Comparison of ENCODE assay signal across 21 cellular contexts in the genomic region with DNA sequence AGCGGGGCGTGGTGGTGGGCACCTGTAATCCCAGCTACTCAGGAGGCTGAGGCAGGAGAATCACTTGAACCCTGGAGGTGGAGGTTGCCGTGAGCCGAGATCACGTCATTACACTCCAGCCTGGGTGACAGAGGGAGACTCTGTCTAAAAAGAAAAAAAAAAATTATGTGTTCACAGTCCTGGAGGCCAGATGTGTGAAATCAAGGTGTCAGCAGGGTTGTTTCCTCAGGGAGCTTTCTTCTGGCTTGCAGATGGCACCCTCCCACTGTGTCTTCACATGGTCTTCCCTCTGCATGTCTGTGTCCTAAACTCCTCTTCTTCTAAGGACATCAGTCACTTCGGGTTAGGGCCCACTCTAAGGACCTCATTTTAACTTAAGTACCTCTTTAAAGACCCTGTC. TPM values are rescaled to one million over a fixed set of nuclear protein-coding genes. Genes with fewer than 3 reads are reported as not detected.
A peak's percentile ranks its signal among the peaks of the same experiment; 100 is the strongest.
DNase-seq lines count a peak whose midpoint lies in the region; ATAC-seq, FAIRE-seq and TF ChIP-seq lines count a peak whose summit lies in the region.
"Had no signal": no experiment of that assay in that cellular context is flagged by ENCODE, and none has a peak within 500 bp of the region (broad histone marks: within the 10 kb centered on the region; RNA-seq: fewer than 3 reads in every experiment).

No MANE protein-coding gene starts in this region.

- no peak for FAIRE-seq in A549 (lab: Jason Lieb, UNC)
- FAIRE-seq: GM12891 had no signal

- H3K36me3 Mint-ChIP-seq in dendritic cell treated with granulocyte-macrophage colony-stimulating factor and Interleukin-4, amounts not matched to agents 40 ng/mL and 50 ng/mL, for 4 days (ENCODE audit: low read depth) = no peaks in the 10 kb centered on the region
- H3K36me3 Mint-ChIP-seq: CD4-positive, CD25-positive, alpha-beta regulatory T cell had no signal

- no peak overlapping the region for H3K23ac ChIP-seq in IMR-90 (ENCODE audit: low read depth, low read length)

- no peak overlapping the region for H3K4me3 Mint-ChIP-seq in dendritic cell treated with granulocyte-macrophage colony-stimulating factor and Interleukin-4, amounts not matched to agents 40 ng/mL and 50 ng/mL, for 4 days
- H3K4me3 Mint-ChIP-seq: CD4-positive, CD25-positive, alpha-beta regulatory T cell; GM23338 had no signal

- ATAC-seq in A549 (no peak), IMR-90 (ENCODE audit: low read depth) (no peak), SK-N-SH treated with all-trans-retinoic acid at 6 μM for 48 hours (no peak)
- ATAC-seq: GM23338 had no signal

- no peak for TF ChIP-seq EP300 in A549 (IDR thresholded peaks at IDR 0.05)

- no peak overlapping the region for H3K56ac ChIP-seq in IMR-90 (ENCODE audit: extremely low read depth, insufficient read depth, low read length)

- H3K9ac ChIP-seq in IMR-90 (ENCODE audit: low read depth, low read length) (no peak overlapping the region), colonic mucosa (ENCODE audit: low read depth in 2 of 2, low read length in 2 of 2) (no peak overlapping the region)
- H3K9ac ChIP-seq: KMS-11 had no signal

- H3K4me1 ChIP-seq in A549 (peaks cover 48% of the 10 kb centered on the region), IMR-90 (ENCODE audit: control insufficient read depth, insufficient read depth, low read length) (peaks cover 6% of the 10 kb centered on the region), colonic mucosa (no peaks in the 10 kb centered on the region)
- H3K4me1 ChIP-seq: Peyer's patch had no signal

- TF ChIP-seq POLR2A in A549 (IDR thresholded peaks at IDR 0.05; ENCODE audit: low read length) (no peak), IMR-90 (IDR thresholded peaks at IDR 0.05; ENCODE audit: low read depth, low read length) (no peak)

- H3K9me3 ChIP-seq in A549 (no peaks in the 10 kb centered on the region), IMR-90 (ENCODE audit: control insufficient read depth, insufficient read depth, low read length) (no peaks in the 10 kb centered on the region), colonic mucosa (no peaks in the 10 kb centered on the region)
- H3K9me3 ChIP-seq: HAP-1, Peyer's patch had no signal

- 85% methylated on average over 6 of the region's 6 CpGs for whole genome bisulfite sequencing in A549 (ENCODE audit: missing lambda C conversion rate)
- WGBS in IMR-90 (ENCODE audit: extremely low coverage in 2 of 2, insufficient read length in 1 of 2), 2 experiments = 83% methylated on average over 2 of the region's 6 CpGs; no CpG with 5 or more reads in 1 of the 2 experiments

- H4K91ac ChIP-seq in IMR-90 (ENCODE audit: insufficient read depth, low read depth, low read length) = no peak overlapping the region

- in situ Hi-C loops in IMR-90 (cut with MboI; ENCODE audit: low sequenced_read_pairs) = no loop called here
- in situ Hi-C loops in brain microvascular endothelial cell (cut with HindIII; ENCODE audit: low pct_ligation_motif_present, low sequenced_read_pairs) = no loop called here

- H2BK120ac ChIP-seq in IMR-90 (ENCODE audit: low read depth, low read length) = no peak overlapping the region

- no peak overlapping the region for H3K14ac ChIP-seq in IMR-90 (replicated peaks; ENCODE audit: low read depth, low read length)

- no peak overlapping the region for H3K4ac ChIP-seq in IMR-90 (ENCODE audit: low read depth, low read length)

- H3K27me3 Mint-ChIP-seq in dendritic cell treated with granulocyte-macrophage colony-stimulating factor and Interleukin-4, amounts not matched to agents 40 ng/mL and 50 ng/mL, for 4 days = no peaks in the 10 kb centered on the region

- H3K27me3 ChIP-seq in IMR-90 (ENCODE audit: control insufficient read depth, insufficient read depth, low read length) (no peaks in the 10 kb centered on the region), brain microvascular endothelial cell (replicated peaks) (no peaks in the 10 kb centered on the region), colonic mucosa (no peaks in the 10 kb centered on the region)
- H3K27me3 ChIP-seq: Peyer's patch had no signal

- no peak overlapping the region for H2AK9ac ChIP-seq in IMR-90 (replicated peaks; ENCODE audit: low read depth, low read length, poor library complexity)

- H3K36me3 ChIP-seq in IMR-90 (ENCODE audit: control insufficient read depth, insufficient read depth, low read length) (no peaks in the 10 kb centered on the region), brain microvascular endothelial cell (replicated peaks) (no peaks in the 10 kb centered on the region), colonic mucosa (no peaks in the 10 kb centered on the region)
- H3K36me3 ChIP-seq: HAP-1, Peyer's patch had no signal

- no peaks in the 10 kb centered on the region for H3K9me1 ChIP-seq in IMR-90 (ENCODE audit: insufficient read depth, low read length)

- POLR2A ChIA-PET in A549 (lab: Yijun Ruan, JAX) = no interaction called here
- POLR2A ChIA-PET in IMR-90 (lab: Charles Lee; ENCODE audit: unreplicated experiment) = no interaction called here

- H3K9me3 Mint-ChIP-seq in dendritic cell treated with granulocyte-macrophage colony-stimulating factor and Interleukin-4, amounts not matched to agents 40 ng/mL and 50 ng/mL, for 4 days = no peaks in the 10 kb centered on the region
- H3K9me3 Mint-ChIP-seq: GM23338 had no signal

- TF ChIP-seq RAD21 in A549 (conservative IDR thresholded peaks at IDR 0.05 in 1 of 2, IDR thresholded peaks at IDR 0.05 in 1 of 2) (no peak), IMR-90 (IDR thresholded peaks at IDR 0.05; ENCODE audit: low read length) (no peak)

- H2AK5ac ChIP-seq in IMR-90 (ENCODE audit: low read depth, low read length) = 0 out of 2 replicates have a peak overlapping the region, but pooled peaks have one; percentile 54

- H4K5ac ChIP-seq in IMR-90 (ENCODE audit: low read depth, low read length) = no peak overlapping the region

- no peak overlapping the region for H2BK20ac ChIP-seq in IMR-90 (ENCODE audit: low read depth, low read length)

- peaks cover 29% of the 10 kb centered on the region for H3K4me1 Mint-ChIP-seq in dendritic cell treated with granulocyte-macrophage colony-stimulating factor and Interleukin-4, amounts not matched to agents 40 ng/mL and 50 ng/mL, for 4 days (ENCODE audit: low read depth)
- H3K4me1 Mint-ChIP-seq: CD4-positive, CD25-positive, alpha-beta regulatory T cell had no signal

- no peak overlapping the region for H2BK5ac ChIP-seq in IMR-90 (ENCODE audit: low read depth, low read length, poor library complexity, severe bottlenecking)

- H3K27ac ChIP-seq in A549 (peak overlapping the region; percentile 53 to 78; a peak in 5 of 6 replicates), IMR-90 (ENCODE audit: insufficient read depth, low read length) (no peak overlapping the region), brain microvascular endothelial cell (no peak overlapping the region), colonic mucosa (no peak overlapping the region)
- H3K27ac ChIP-seq: KMS-11, Peyer's patch had no signal

- DNase-seq in NCI-H2171 treated with DMSO at 0.1 percent for 48 hours (lab: John Stamatoyannopoulos, UW) (peak; percentile 35), NCI-H2171 (lab: John Stamatoyannopoulos, UW) (no peak), A549 (ENCODE audit: low read depth in 1 of 2, low spot score in 1 of 2) (no peak), IMR-90 (no peak), brain microvascular endothelial cell (no peak), colonic mucosa (no peak)
- DNase-seq: 8988T; CD4-positive, CD25-positive, alpha-beta regulatory T cell; COR-L47; DND-41; NCI-H1105 treated with DMSO at 0.1 percent for 48 hours; NCI-H2081; NCI-H446 treated with DMSO at 0.1 percent for 48 hours; Peyer's patch; SW 1271 had no signal

- H3K27ac Mint-ChIP-seq in dendritic cell treated with granulocyte-macrophage colony-stimulating factor and Interleukin-4, amounts not matched to agents 40 ng/mL and 50 ng/mL, for 4 days = peak overlapping the region; percentile 33
- H3K27ac Mint-ChIP-seq: CD4-positive, CD25-positive, alpha-beta regulatory T cell; GM23338 had no signal

- H3K4me3 ChIP-seq in A549 (no peak overlapping the region), IMR-90 (ENCODE audit: insufficient read depth, low read depth, low read length) (no peak overlapping the region), brain microvascular endothelial cell (ENCODE audit: low read depth, low read length) (no peak overlapping the region), colonic mucosa (no peak overlapping the region)
- H3K4me3 ChIP-seq: GM23338, HAP-1, Peyer's patch had no signal

- H3K4me2 ChIP-seq in A549 = peak overlapping the region; percentile 58
- no peak overlapping the region for H3K4me2 ChIP-seq in IMR-90 (ENCODE audit: low read depth, low read length)
- H3K4me2 ChIP-seq: GM23338, KMS-11 had no signal

- no peak overlapping the region; the same call in 2 of the 3 replicates for H2BK15ac ChIP-seq in IMR-90 (ENCODE audit: low read depth, low read length)

- CTCF ChIA-PET in A549 (lab: Yijun Ruan, JAX) = no interaction called here
- CTCF ChIA-PET in IMR-90 (lab: Yijun Ruan, JAX) = interaction anchor here (0.6 to 1.0 kb wide), 2 partner anchors 12 to 87 kb away, joined by 3 to 10 read pairs; no protein-coding TSS in a partner anchor

- dilution Hi-C loops in IMR-90 (cut with HindIII; ENCODE audit: low sequenced_read_pairs, unreplicated experiment) = no loop called here

- H2AFZ ChIP-seq in IMR-90 (replicated peaks; ENCODE audit: low read length, poor library complexity) = no peak overlapping the region
- H2AFZ ChIP-seq: GM23338 had no signal

- intact Hi-C loops in IMR-90 (cut with micrococcal nuclease) (no loop called here), colonic mucosa (cut with DNase I) (no loop called here)
- intact Hi-C loops in dendritic cell treated with granulocyte-macrophage colony-stimulating factor and Interleukin-4, amounts not matched to agents 40 ng/mL and 50 ng/mL, for 4 days (cut with micrococcal nuclease) = loop anchor here (5.0 to 10.0 kb wide), 2 partner anchors 58 to 545 kb away; a partner anchor contains a TSS

- H4K8ac ChIP-seq in IMR-90 (ENCODE audit: low read depth in 2 of 2, low read length in 2 of 2) = no peak overlapping the region

- TF ChIP-seq CTCF in A549 (IDR thresholded peaks at IDR 0.05) = no peak
- no peak for TF ChIP-seq CTCF in IMR-90 (conservative IDR thresholded peaks at IDR 0.05; ENCODE audit: low read depth, low read length)
- TF ChIP-seq CTCF in brain microvascular endothelial cell (IDR thresholded peaks at IDR 0.05; ENCODE audit: low read depth, low read length, missing control alignments) = no peak
- no peak for TF ChIP-seq CTCF in colonic mucosa (IDR thresholded peaks at IDR 0.05)

- no peaks in the 10 kb centered on the region for H4K20me1 ChIP-seq in IMR-90 (ENCODE audit: insufficient read depth, low read length)

- no peak overlapping the region for H3K18ac ChIP-seq in IMR-90 (ENCODE audit: low read depth, low read length)

- no TSS peak for BruUV-seq in IMR-90 (replicated peaks; lab: Mats Ljungman, UMichigan)

- H3K79me1 ChIP-seq in IMR-90 (ENCODE audit: low read depth in 1 of 2, low read length in 2 of 2) = no peaks in the 10 kb centered on the region

RNA-seq across cellular contexts. Expression of a gene that starts 56.2 kb away (rescaled TPM):
- polyA plus RNA-seq in A549 (2011; rRNA removed) = 171 and 198 TPM in 2 replicates
- 59.9 and 61.9 TPM in 2 replicates for polyA plus RNA-seq in A549 (2012; cell fraction: cytosol; rRNA removed)
- 22.3 and 29.9 TPM in 2 replicates for polyA plus RNA-seq in A549 (2012; cell fraction: nucleus; rRNA removed)
- 151 to 156 TPM (median 151 TPM) in 3 replicates for polyA plus RNA-seq in A549 (2017; fragmentation: RNase III; extraction: RNeasy Plus Mini Kit Qiagen cat#74134 plus additional on column Dnase treatment)
- polyA minus RNA-seq in A549 (2011; rRNA and poly(A)+ RNA removed) = 51.7 and 53.0 TPM in 2 replicates
- total RNA-seq in IMR-90 (2012; rRNA removed) = 54.1 and 87.8 TPM in 2 replicates
- 72.0 and 91.6 TPM in 2 replicates for polyA plus RNA-seq in IMR-90 (2012; rRNA removed)
- 18.9 and 32.8 TPM in 2 replicates for polyA plus RNA-seq in IMR-90 (2012; cell fraction: cytosol; rRNA removed)
- 14.1 and 55.4 TPM in 2 replicates for polyA plus RNA-seq in IMR-90 (2012; cell fraction: nucleus; rRNA removed; ENCODE audit: low replicate concordance)
- 10 to 100 TPM; 68.6 to 81.7 TPM for total RNA-seq in colonic mucosa

Comparison
In these comparisons a context has a peak if more than half of its experiments do, and no peak if none do; other contexts are left out.
1. H3K27ac ChIP-seq: peak in A549 (2 of 2); none in IMR-90 (single experiment), brain microvascular endothelial cell (single experiment) and colonic mucosa (single experiment).